ENCODE assay signal across 1 cellular context in genomic region chr2:212494413-212495020, GRCh38.
TF ChIP-seq lines count a peak whose summit lies in the region.

No MANE protein-coding gene starts in this region.

TF ChIP-seq in Ishikawa, 13 proteins besides CTCF, POLR2A, EP300 and RAD21 (continued from another document):
- TF ChIP-seq REST (IDR thresholded peaks at IDR 0.05; ENCODE audit: low read depth): no peak
- TF ChIP-seq CEBPB (IDR thresholded peaks at IDR 0.05): peak; percentile 73
- no peak for TF ChIP-seq EGR1 (IDR thresholded peaks at IDR 0.05)
- TF ChIP-seq NFIC (IDR thresholded peaks at IDR 0.05): peak; percentile 78
- peak; percentile 44; the same call in 1 of the 2 replicates for TF ChIP-seq FOXM1 (IDR thresholded peaks at IDR 0.05; ENCODE audit: borderline replicate concordance, low read depth)
- TF ChIP-seq USF1 (IDR thresholded peaks at IDR 0.05): no peak
- TF ChIP-seq CREB1 (IDR thresholded peaks at IDR 0.05; ENCODE audit: low read depth): no peak
- no peak for TF ChIP-seq ZBTB7A (IDR thresholded peaks at IDR 0.05; ENCODE audit: low read depth)
- TF ChIP-seq TCF12 (IDR thresholded peaks at IDR 0.05; ENCODE audit: low read depth): peak; percentile 81
- TF ChIP-seq YY1 (IDR thresholded peaks at IDR 0.05; ENCODE audit: low read depth): no peak
- TF ChIP-seq MAX (IDR thresholded peaks at IDR 0.05): no peak
- TF ChIP-seq TAF1 (IDR thresholded peaks at IDR 0.05; ENCODE audit: low read depth): no peak
